In genomic region chr12:129203456-129203855, GRCh38 we compare ENCODE assay signal across 6 cellular contexts.
"Had no signal": no experiment of that assay in that cellular context is flagged by ENCODE, and none has a peak within 500 bp of the region (broad histone marks: within the 10 kb centered on the region; RNA-seq: fewer than 3 reads in every experiment).

No MANE protein-coding gene starts in this region.

- H3K27ac Mint-ChIP-seq: GM23338, HFFc6, IgD-negative memory B cell had no signal

- H3K4me1 ChIP-seq: HAP-1 had no signal

- H3K36me3 Mint-ChIP-seq: IgD-negative memory B cell had no signal

- H3K4me3 ChIP-seq: GM23338, HAP-1 had no signal

- H3K4me3 Mint-ChIP-seq: GM23338, HFFc6, IgD-negative memory B cell had no signal

- DNase-seq: H7, HFFc6 had no signal

- H3K9me3 ChIP-seq: HAP-1 had no signal

- H3K4me1 Mint-ChIP-seq: GM23338, IgD-negative memory B cell had no signal

- H3K27ac ChIP-seq: HL-60 had no signal

- H3K36me3 ChIP-seq: HAP-1 had no signal
